8 cellular contexts compared by ENCODE assay signal in genomic region chr20:36460648-36461599, GRCh38.
DNase-seq lines count a peak whose midpoint lies in the region; ATAC-seq lines count a peak whose summit lies in the region.

No MANE protein-coding gene starts in this region.

- H3K9me3 ChIP-seq in CD4-positive, alpha-beta memory T cell (ENCODE audit: control insufficient read depth in 1 of 2, low read length in 2 of 2): no peaks in the 10 kb centered on the region

- peaks cover 48% of the 10 kb centered on the region for H3K4me1 ChIP-seq in CD4-positive, alpha-beta memory T cell (ENCODE audit: insufficient read depth, low read length)

- peak overlapping the region; percentile 80 to 86 (median 82) for H3K4me3 Mint-ChIP-seq in CD4-positive, alpha-beta memory T cell
- H3K4me3 Mint-ChIP-seq in activated CD8-positive, alpha-beta T cell treated with anti-CD3 and anti-CD28 coated beads, Interleukin-2, amount 10 ng/mL, durations not matched to agents 7 days and 5 days: peak overlapping the region; percentile 63

- peak; percentile 85 to 90 (median 86) for DNase-seq in CD4-positive, alpha-beta memory T cell
- DNase-seq in NCI-H82 (lab: John Stamatoyannopoulos, UW) (peak; percentile 98), ecto neural progenitor cell (ENCODE audit: low spot score) (peak; percentile 94), lung microvascular endothelial cell (ENCODE audit: low read depth in 2 of 2) (peak; percentile 93 to 96)
- DNase-seq in activated CD8-positive, alpha-beta T cell treated with anti-CD3 and anti-CD28 coated beads, Interleukin-2, amount 10 ng/mL, durations not matched to agents 7 days and 5 days: peak; percentile 92
- peak; percentile 77 to 88 (median 80) for DNase-seq in stimulated activated CD4-positive, alpha-beta T cell treated with anti-CD3 and anti-CD28 coated beads, TNF-alpha, amount 100 ng/mL, for 24 hours (ENCODE audit: low read depth in 3 of 3)

- H3K9me3 Mint-ChIP-seq in CD4-positive, alpha-beta memory T cell: no peaks in the 10 kb centered on the region
- H3K9me3 Mint-ChIP-seq in activated CD8-positive, alpha-beta T cell treated with anti-CD3 and anti-CD28 coated beads, Interleukin-2, amount 10 ng/mL, durations not matched to agents 7 days and 5 days (ENCODE audit: insufficient read depth): no peaks in the 10 kb centered on the region

- no peaks in the 10 kb centered on the region for H3K36me3 ChIP-seq in CD4-positive, alpha-beta memory T cell (ENCODE audit: insufficient read depth, low read length)

- H3K4me3 ChIP-seq in CD4-positive, alpha-beta memory T cell (ENCODE audit: low read length in 2 of 2): peak overlapping the region; percentile 8 to 37

- H3K27me3 Mint-ChIP-seq in CD4-positive, alpha-beta memory T cell: no peaks in the 10 kb centered on the region
- peaks cover under 1% of the 10 kb centered on the region for H3K27me3 Mint-ChIP-seq in activated CD8-positive, alpha-beta T cell treated with anti-CD3 and anti-CD28 coated beads, Interleukin-2, amount 10 ng/mL, durations not matched to agents 7 days and 5 days (ENCODE audit: low read depth)

- peaks cover 0 to 13% of the 10 kb centered on the region in 2 donors for H3K36me3 Mint-ChIP-seq in CD4-positive, alpha-beta memory T cell
- no peaks in the 10 kb centered on the region for H3K36me3 Mint-ChIP-seq in activated CD8-positive, alpha-beta T cell treated with anti-CD3 and anti-CD28 coated beads, Interleukin-2, amount 10 ng/mL, durations not matched to agents 7 days and 5 days (ENCODE audit: low read depth)

- CTCF ChIA-PET in CD4-positive, alpha-beta memory T cell (lab: Charles Lee; ENCODE audit: partially characterized antibody): interaction anchor here (0.9 to 1.1 kb wide), 2 partner anchors 10 to 22 kb away, joined by 3 read pairs; no protein-coding TSS in a partner anchor
- CTCF ChIA-PET in activated CD8-positive, alpha-beta T cell treated with anti-CD3 and anti-CD28 coated beads, Interleukin-2, amount 10 ng/mL, durations not matched to agents 7 days and 5 days (lab: Charles Lee): interaction anchor here (1.1 kb wide), 1 partner anchor 46 kb away, joined by 3 read pairs; no protein-coding TSS in a partner anchor

- H3K27ac ChIP-seq in CD4-positive, alpha-beta memory T cell (ENCODE audit: low read depth, low read length): peak overlapping the region; percentile 90

- intact Hi-C loops in CD4-positive, alpha-beta memory T cell (cut with micrococcal nuclease): loop anchor here (2.0 kb wide), 2 partner anchors 22 to 144 kb away; partner anchors contain the start of gene RAB5IF

- peak; percentile 61 for ATAC-seq in GM19452 (IDR thresholded peaks at IDR 0.05; ENCODE audit: unreplicated experiment)
- peak; percentile 50 for ATAC-seq in HG03571 (IDR thresholded peaks at IDR 0.05; ENCODE audit: unreplicated experiment)
- ATAC-seq in activated CD8-positive, alpha-beta T cell treated with anti-CD3 and anti-CD28 coated beads, Interleukin-2, amount 10 ng/mL, durations not matched to agents 7 days and 5 days: peak; percentile 86

- POLR2A ChIA-PET in CD4-positive, alpha-beta memory T cell (lab: Charles Lee; ENCODE audit: partially characterized antibody): interaction anchor here (0.7 to 1.4 kb wide), 9 partner anchors 12 to 507 kb away, joined by 3 to 7 read pairs (median 4); partner anchors contain the start of genes RAB5IF and SCAND1
- POLR2A ChIA-PET in activated CD8-positive, alpha-beta T cell treated with anti-CD3 and anti-CD28 coated beads, Interleukin-2, amount 10 ng/mL, durations not matched to agents 7 days and 5 days (lab: Charles Lee): interaction anchor here (0.6 to 1.0 kb wide), 2 partner anchors 506 to 1345 kb away, joined by 4 to 5 read pairs; partner anchors contain the start of gene SCAND1

- peaks cover 31 to 56% (median 42%) of the 10 kb centered on the region in 4 donors for H3K4me1 Mint-ChIP-seq in CD4-positive, alpha-beta memory T cell
- H3K4me1 Mint-ChIP-seq in activated CD8-positive, alpha-beta T cell treated with anti-CD3 and anti-CD28 coated beads, Interleukin-2, amount 10 ng/mL, durations not matched to agents 7 days and 5 days (ENCODE audit: low read depth): peaks cover 49% of the 10 kb centered on the region

- no peaks in the 10 kb centered on the region for H3K27me3 ChIP-seq in CD4-positive, alpha-beta memory T cell (ENCODE audit: insufficient read depth, low read length)

- peak overlapping the region; percentile 94 to 97 (median 96) for H3K27ac Mint-ChIP-seq in CD4-positive, alpha-beta memory T cell
- H3K27ac Mint-ChIP-seq in activated CD8-positive, alpha-beta T cell treated with anti-CD3 and anti-CD28 coated beads, Interleukin-2, amount 10 ng/mL, durations not matched to agents 7 days and 5 days: peak overlapping the region; percentile 79

Comparison
In these comparisons a context has a peak if more than half of its experiments do, and no peak if none do; other contexts are left out.
1. Peak in every context shown above with its lines: DNase-seq, ATAC-seq, H3K4me3 ChIP-seq and H3K27ac ChIP-seq.